ENCODE assay signal across 8 cellular contexts in the genomic region with DNA sequence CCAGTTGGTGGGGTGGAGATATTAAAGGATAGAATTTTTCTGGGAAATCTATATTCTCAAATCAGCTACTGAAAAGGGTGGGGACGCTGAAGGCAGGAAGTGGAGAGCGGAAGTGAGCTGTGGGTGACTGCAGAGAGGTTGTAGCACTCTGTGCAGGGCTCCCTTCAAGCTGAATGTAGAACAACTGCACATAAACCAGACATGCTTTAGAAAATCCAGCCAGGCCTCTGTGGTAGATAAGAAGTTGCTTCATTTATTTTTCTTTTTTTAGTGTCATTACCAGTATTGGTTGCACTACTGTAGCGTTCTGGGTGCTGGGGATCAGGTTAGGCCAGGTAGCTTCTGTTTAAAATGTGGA.
A peak's percentile ranks its signal among the peaks of the same experiment; 100 is the strongest.
DNase-seq lines count a peak whose midpoint lies in the region; ATAC-seq and TF ChIP-seq lines count a peak whose summit lies in the region.

No MANE protein-coding gene starts in this region.

- peaks cover 81% of the 10 kb centered on the region for H3K4me1 ChIP-seq in effector memory CD4-positive, alpha-beta T cell (ENCODE audit: control insufficient read depth, insufficient read depth, low read length, poor library complexity, severe bottlenecking)
- H3K4me1 ChIP-seq in thyroid gland = peaks cover 17 to 23% of the 10 kb centered on the region in 2 donors

- H3K27me3 ChIP-seq in effector memory CD4-positive, alpha-beta T cell (replicated peaks; ENCODE audit: control insufficient read depth, insufficient read depth, low read length, poor library complexity, severe bottlenecking) = no peaks in the 10 kb centered on the region
- H3K27me3 ChIP-seq in thyroid gland = no peaks in the 10 kb centered on the region

- DNase-seq in T-helper 2 cell = peak in 3 of 5 experiments; percentile 57 to 96 (median 77)
- peak; percentile 46 to 58 (median 56) for DNase-seq in effector memory CD4-positive, alpha-beta T cell
- DNase-seq in stimulated activated CD4-positive, alpha-beta T cell treated with anti-CD3 and anti-CD28 coated beads, TNF-alpha, amount 100 ng/mL, for 1 hour (ENCODE audit: low read depth in 3 of 3, low spot score in 1 of 3) = peak in 2 of 3 donors; percentile 39 to 43
- no peak for DNase-seq in pons (ENCODE audit: low spot score)
- no peak for DNase-seq in GM19238 (ENCODE audit: insufficient read length, low spot score)
- no peak for DNase-seq in thyroid gland

- intact Hi-C loops in thyroid gland (cut with DNase I) = no loop called here

- WGBS in thyroid gland, 2 donors = 64 to 77% methylated on average over 3 of the region's 3 CpGs

- peak; percentile 19 for TF ChIP-seq POLR2A in GM19193 (IDR thresholded peaks at IDR 0.05; ENCODE audit: extremely low read depth, insufficient read depth, insufficient read length)
- no peak for TF ChIP-seq POLR2A in thyroid gland (IDR thresholded peaks at IDR 0.05)

- peak; percentile 80 for ATAC-seq in HG03066 (IDR thresholded peaks at IDR 0.05; ENCODE audit: low read depth, unreplicated experiment)

- no peaks in the 10 kb centered on the region for H3K36me3 ChIP-seq in effector memory CD4-positive, alpha-beta T cell (ENCODE audit: control insufficient read depth, insufficient read depth, low read length)
- H3K36me3 ChIP-seq in thyroid gland = no peaks in the 10 kb centered on the region

- TF ChIP-seq CTCF in thyroid gland (IDR thresholded peaks at IDR 0.05) = no peak

- peak overlapping the region; percentile 94 for H3K27ac ChIP-seq in effector memory CD4-positive, alpha-beta T cell (ENCODE audit: insufficient read depth, low read length, poor library complexity, severe bottlenecking)
- no peak overlapping the region for H3K27ac ChIP-seq in thyroid gland

- H3K4me3 ChIP-seq in effector memory CD4-positive, alpha-beta T cell (ENCODE audit: insufficient read depth, low read depth, low read length, poor library complexity, severe bottlenecking) = no peak overlapping the region
- no peak overlapping the region for H3K4me3 ChIP-seq in thyroid gland (replicated peaks in 1 of 3)

- H3K9me3 ChIP-seq in effector memory CD4-positive, alpha-beta T cell (ENCODE audit: control insufficient read depth, low read length) = no peaks in the 10 kb centered on the region
- no peaks in the 10 kb centered on the region for H3K9me3 ChIP-seq in thyroid gland

Comparison
In these comparisons a context has a peak if more than half of its experiments do, and no peak if none do; other contexts are left out.
1. DNase-seq: peak in T-helper 2 cell (3 of 5), effector memory CD4-positive, alpha-beta T cell (3 of 3) and stimulated activated CD4-positive, alpha-beta T cell treated with anti-CD3 and anti-CD28 coated beads, TNF-alpha, amount 100 ng/mL, for 1 hour (2 of 3); none in pons (single experiment), GM19238 (single experiment) and thyroid gland (0 of 2).